ENCODE assay signal across 1 cellular context in genomic region chr6:26538936-26539615, GRCh38.
TF ChIP-seq lines count a peak whose summit lies in the region.

No MANE protein-coding gene starts in this region.

TF ChIP-seq in H1, 55 proteins besides CTCF, POLR2A, EP300 and RAD21:
- TF ChIP-seq USF2 (IDR thresholded peaks at IDR 0.05; ENCODE audit: low read length) (no peak), ZNF274 (IDR thresholded peaks at IDR 0.05; ENCODE audit: borderline replicate concordance, extremely low read depth, low read length) (no peak), KDM5A (IDR thresholded peaks at IDR 0.05; ENCODE audit: low read length) (no peak), BACH1 (IDR thresholded peaks at IDR 0.05; ENCODE audit: low read length) (no peak), KDM1A (IDR thresholded peaks at IDR 0.05; ENCODE audit: borderline replicate concordance, low read length) (no peak), HDAC2 (IDR thresholded peaks at IDR 0.05; ENCODE audit: borderline replicate concordance in 1 of 2, low read depth in 2 of 2, low read length in 2 of 2) (no peak), GTF2F1 (IDR thresholded peaks at IDR 0.05; ENCODE audit: borderline replicate concordance, low read depth, low read length) (no peak), NANOG (IDR thresholded peaks at IDR 0.05; ENCODE audit: insufficient read depth, low read depth, low read length, poor library complexity, severe bottlenecking) (no peak)
